In the genomic region with DNA sequence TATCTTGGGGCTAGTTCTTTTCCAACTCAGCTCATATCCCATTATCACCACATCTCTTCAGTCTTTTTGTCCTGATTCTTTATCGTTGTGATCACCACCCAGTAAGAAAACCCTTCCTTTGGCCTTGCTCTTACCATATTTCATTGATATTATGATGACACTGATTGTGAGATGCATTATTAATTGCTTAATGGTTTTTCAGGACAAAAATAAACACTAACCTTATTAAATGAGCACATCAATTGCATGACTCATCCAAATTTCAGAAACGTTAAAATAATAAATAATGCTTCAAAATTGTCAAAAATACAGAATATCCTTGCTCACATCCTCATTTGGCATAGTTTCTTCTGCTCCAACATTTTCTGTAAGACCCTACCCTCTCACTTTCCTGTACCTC, we compare ENCODE assay signal across 25 cellular contexts.
A peak's percentile ranks its signal among the peaks of the same experiment; 100 is the strongest.
DNase-seq lines count a peak whose midpoint lies in the region; ATAC-seq and TF ChIP-seq lines count a peak whose summit lies in the region.
"Had no signal": no experiment of that assay in that cellular context is flagged by ENCODE, and none has a peak within 500 bp of the region (broad histone marks: within the 10 kb centered on the region; RNA-seq: fewer than 3 reads in every experiment).

No MANE protein-coding gene starts in this region.

- no peak overlapping the region for H3K23ac ChIP-seq in mesendoderm (ENCODE audit: low read length)

- H3K27me3 Mint-ChIP-seq in stimulated activated memory B cell treated with anti-CD40 and anti-IgM and Interleukin-4, amounts not matched to agents 10 μg/mL and 1 μg/mL and 100 μg/mL, for 72 hours: no peaks in the 10 kb centered on the region
- peaks cover 5% of the 10 kb centered on the region for H3K27me3 Mint-ChIP-seq in activated CD4-positive, alpha-beta memory T cell treated with anti-CD3 and anti-CD28 coated beads, Interleukin-2, amount 10 ng/mL, durations not matched to agents 7 days and 5 days
- H3K27me3 Mint-ChIP-seq: CD4-positive, alpha-beta memory T cell; CD4-positive, CD25-positive, alpha-beta regulatory T cell had no signal

- no peaks in the 10 kb centered on the region for H3K9me3 Mint-ChIP-seq in stimulated activated memory B cell treated with anti-CD40 and anti-IgM and Interleukin-4, amounts not matched to agents 10 μg/mL and 1 μg/mL and 100 μg/mL, for 72 hours
- H3K9me3 Mint-ChIP-seq in activated CD4-positive, alpha-beta memory T cell treated with anti-CD3 and anti-CD28 coated beads, Interleukin-2, amount 10 ng/mL, durations not matched to agents 7 days and 5 days: no peaks in the 10 kb centered on the region

- H2AK5ac ChIP-seq in mesendoderm (ENCODE audit: low read length): no peak overlapping the region

- H3K4me2 ChIP-seq in mesendoderm (ENCODE audit: low read length): no peak overlapping the region
- H3K4me2 ChIP-seq: BLaER1 had no signal

- no peak overlapping the region for H2BK5ac ChIP-seq in mesendoderm (ENCODE audit: low read length)

- WGBS in mesendoderm (ENCODE audit: extremely low coverage, insufficient coverage, low lambda C conversion rate): no CpG with 5 or more reads among the region's 2 CpGs

- H4K8ac ChIP-seq in mesendoderm (ENCODE audit: low read depth, low read length): no peak overlapping the region

- no peak overlapping the region for H3K4me3 ChIP-seq in mesendoderm (ENCODE audit: low read length)
- H3K4me3 ChIP-seq: BLaER1, GM12878 had no signal

- H3K36me3 Mint-ChIP-seq in stimulated activated memory B cell treated with anti-CD40 and anti-IgM and Interleukin-4, amounts not matched to agents 10 μg/mL and 1 μg/mL and 100 μg/mL, for 72 hours: no peaks in the 10 kb centered on the region
- H3K36me3 Mint-ChIP-seq in activated CD4-positive, alpha-beta memory T cell treated with anti-CD3 and anti-CD28 coated beads, Interleukin-2, amount 10 ng/mL, durations not matched to agents 7 days and 5 days (ENCODE audit: low read depth): no peaks in the 10 kb centered on the region
- H3K36me3 Mint-ChIP-seq: CD4-positive, alpha-beta memory T cell; CD4-positive, CD25-positive, alpha-beta regulatory T cell; CD8-positive, alpha-beta memory T cell had no signal

- H3K4me1 Mint-ChIP-seq in stimulated activated memory B cell treated with anti-CD40 and anti-IgM and Interleukin-4, amounts not matched to agents 10 μg/mL and 1 μg/mL and 100 μg/mL, for 72 hours: peaks cover 19% of the 10 kb centered on the region
- no peaks in the 10 kb centered on the region for H3K4me1 Mint-ChIP-seq in activated CD4-positive, alpha-beta memory T cell treated with anti-CD3 and anti-CD28 coated beads, Interleukin-2, amount 10 ng/mL, durations not matched to agents 7 days and 5 days
- H3K4me1 Mint-ChIP-seq: CD14-positive monocyte; CD4-positive, alpha-beta memory T cell; CD4-positive, CD25-positive, alpha-beta regulatory T cell; CD8-positive, alpha-beta memory T cell had no signal

- H3K79me1 ChIP-seq in mesendoderm (ENCODE audit: low read length): no peaks in the 10 kb centered on the region

- H4K5ac ChIP-seq in mesendoderm (ENCODE audit: low read length): no peak overlapping the region

- H3K9ac ChIP-seq in mesendoderm (ENCODE audit: low read length): no peak overlapping the region
- H3K9ac ChIP-seq: BLaER1 had no signal

- ATAC-seq in SK-N-SH treated with all-trans-retinoic acid at 6 μM for 48 hours: peak; percentile 51; the same call in 2 of the 3 replicates
- no peak for ATAC-seq in stimulated activated memory B cell treated with anti-CD40 and anti-IgM and Interleukin-4, amounts not matched to agents 10 μg/mL and 1 μg/mL and 100 μg/mL, for 72 hours
- ATAC-seq: GM12878 had no signal

- peak; percentile 29 for DNase-seq in M059J (ENCODE audit: low read depth)
- DNase-seq in mesendoderm: no peak
- DNase-seq in NCI-H446 treated with DMSO at 0.1 percent for 48 hours (lab: John Stamatoyannopoulos, UW): no peak
- DNase-seq in H4 (ENCODE audit: low spot score): no peak
- DNase-seq in SKM-1 treated with dmso at 0.1 percent for 144 hours (lab: John Stamatoyannopoulos, UW; ENCODE audit: unreplicated experiment): no peak
- no peak for DNase-seq in activated CD4-positive, alpha-beta memory T cell treated with anti-CD3 and anti-CD28 coated beads, Interleukin-2, amount 10 ng/mL, durations not matched to agents 7 days and 5 days
- DNase-seq: ACHN; BE2C; C1 segment of cervical spinal cord; CD4-positive, alpha-beta memory T cell; CD4-positive, CD25-positive, alpha-beta regulatory T cell; CD8-positive, alpha-beta memory T cell; COR-L47; DMS 273 treated with DMSO at 0.1 percent for 48 hours; DMS153; DMS53; DMS79; DND-41; EL; GDM1 had no signal

- H3K36me3 ChIP-seq in mesendoderm (ENCODE audit: control insufficient read depth, insufficient read depth, low read length): no peaks in the 10 kb centered on the region
- H3K36me3 ChIP-seq: BE2C, BLaER1 had no signal

- no peak overlapping the region for H3K27ac ChIP-seq in mesendoderm (ENCODE audit: low read depth, low read length)
- H3K27ac ChIP-seq: BLaER1 had no signal

- peak overlapping the region; percentile 57 for H2BK15ac ChIP-seq in mesendoderm (replicated peaks; ENCODE audit: low read depth)

- peak overlapping the region; percentile 68 for H3K18ac ChIP-seq in mesendoderm (ENCODE audit: low read length)

- no peak overlapping the region for H3K56ac ChIP-seq in mesendoderm (ENCODE audit: low read length)

- no peaks in the 10 kb centered on the region for H3K27me3 ChIP-seq in mesendoderm (ENCODE audit: insufficient read depth, low read length, poor library complexity)
- H3K27me3 ChIP-seq: BE2C, BLaER1 had no signal

- POLR2A ChIA-PET in activated CD4-positive, alpha-beta memory T cell treated with anti-CD3 and anti-CD28 coated beads, Interleukin-2, amount 10 ng/mL, durations not matched to agents 7 days and 5 days (lab: Charles Lee): no interaction called here

- peak overlapping the region; percentile 5 for H3K27ac Mint-ChIP-seq in stimulated activated memory B cell treated with anti-CD40 and anti-IgM and Interleukin-4, amounts not matched to agents 10 μg/mL and 1 μg/mL and 100 μg/mL, for 72 hours
- H3K27ac Mint-ChIP-seq in activated CD4-positive, alpha-beta memory T cell treated with anti-CD3 and anti-CD28 coated beads, Interleukin-2, amount 10 ng/mL, durations not matched to agents 7 days and 5 days: no peak overlapping the region
- H3K27ac Mint-ChIP-seq: CD14-positive monocyte; CD4-positive, alpha-beta memory T cell; CD8-positive, alpha-beta memory T cell had no signal

- no peak overlapping the region for H2BK120ac ChIP-seq in mesendoderm (ENCODE audit: low read depth, low read length)

- H3K4me3 Mint-ChIP-seq in stimulated activated memory B cell treated with anti-CD40 and anti-IgM and Interleukin-4, amounts not matched to agents 10 μg/mL and 1 μg/mL and 100 μg/mL, for 72 hours: no peak overlapping the region
- H3K4me3 Mint-ChIP-seq in activated CD4-positive, alpha-beta memory T cell treated with anti-CD3 and anti-CD28 coated beads, Interleukin-2, amount 10 ng/mL, durations not matched to agents 7 days and 5 days: no peak overlapping the region
- H3K4me3 Mint-ChIP-seq: CD14-positive monocyte; CD4-positive, alpha-beta memory T cell; CD4-positive, CD25-positive, alpha-beta regulatory T cell; CD8-positive, alpha-beta memory T cell had no signal

- no peak overlapping the region for H3K4ac ChIP-seq in mesendoderm (ENCODE audit: low read depth, low read length)

- CTCF ChIA-PET in activated CD4-positive, alpha-beta memory T cell treated with anti-CD3 and anti-CD28 coated beads, Interleukin-2, amount 10 ng/mL, durations not matched to agents 7 days and 5 days (lab: Charles Lee): interaction anchor here (1.1 kb wide), 1 partner anchor 187 kb away, joined by 3 read pairs; no protein-coding TSS in a partner anchor

- H3K4me1 ChIP-seq in mesendoderm (ENCODE audit: control insufficient read depth, low read depth, low read length): no peaks in the 10 kb centered on the region

- no peaks in the 10 kb centered on the region for H3K79me2 ChIP-seq in mesendoderm (ENCODE audit: control insufficient read depth, insufficient read depth, low read length)

TF ChIP-seq in SK-N-SH treated with all-trans-retinoic acid at 6 μM for 48 hours, 23 proteins besides CTCF, POLR2A, EP300 and RAD21:
- TF ChIP-seq TOX (CRISPR knock-in tag; IDR thresholded peaks at IDR 0.05; ENCODE audit: borderline replicate concordance) (peak; percentile 67; the same call in 1 of the 2 replicates), ZFP3 (CRISPR knock-in tag; IDR thresholded peaks at IDR 0.05) (no peak), ISL1 (CRISPR knock-in tag; IDR thresholded peaks at IDR 0.05) (peak; percentile 81), RARB (CRISPR knock-in tag; IDR thresholded peaks at IDR 0.05) (peak; percentile 45; the same call in 1 of the 2 replicates)
- TF ChIP-seq, protein P1, sequence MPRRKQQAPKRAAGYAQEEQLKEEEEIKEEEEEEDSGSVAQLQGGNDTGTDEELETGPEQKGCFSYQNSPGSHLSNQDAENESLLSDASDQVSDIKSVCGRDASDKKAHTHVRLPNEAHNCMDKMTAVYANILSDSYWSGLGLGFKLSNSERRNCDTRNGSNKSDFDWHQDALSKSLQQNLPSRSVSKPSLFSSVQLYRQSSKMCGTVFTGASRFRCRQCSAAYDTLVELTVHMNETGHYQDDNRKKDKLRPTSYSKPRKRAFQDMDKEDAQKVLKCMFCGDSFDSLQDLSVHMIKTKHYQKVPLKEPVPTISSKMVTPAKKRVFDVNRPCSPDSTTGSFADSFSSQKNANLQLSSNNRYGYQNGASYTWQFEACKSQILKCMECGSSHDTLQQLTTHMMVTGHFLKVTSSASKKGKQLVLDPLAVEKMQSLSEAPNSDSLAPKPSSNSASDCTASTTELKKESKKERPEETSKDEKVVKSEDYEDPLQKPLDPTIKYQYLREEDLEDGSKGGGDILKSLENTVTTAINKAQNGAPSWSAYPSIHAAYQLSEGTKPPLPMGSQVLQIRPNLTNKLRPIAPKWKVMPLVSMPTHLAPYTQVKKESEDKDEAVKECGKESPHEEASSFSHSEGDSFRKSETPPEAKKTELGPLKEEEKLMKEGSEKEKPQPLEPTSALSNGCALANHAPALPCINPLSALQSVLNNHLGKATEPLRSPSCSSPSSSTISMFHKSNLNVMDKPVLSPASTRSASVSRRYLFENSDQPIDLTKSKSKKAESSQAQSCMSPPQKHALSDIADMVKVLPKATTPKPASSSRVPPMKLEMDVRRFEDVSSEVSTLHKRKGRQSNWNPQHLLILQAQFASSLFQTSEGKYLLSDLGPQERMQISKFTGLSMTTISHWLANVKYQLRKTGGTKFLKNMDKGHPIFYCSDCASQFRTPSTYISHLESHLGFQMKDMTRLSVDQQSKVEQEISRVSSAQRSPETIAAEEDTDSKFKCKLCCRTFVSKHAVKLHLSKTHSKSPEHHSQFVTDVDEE (CRISPR knock-in tag; IDR thresholded peaks at IDR 0.05): no peak
